ENCODE assay signal across 2 cellular contexts in the genomic region with DNA sequence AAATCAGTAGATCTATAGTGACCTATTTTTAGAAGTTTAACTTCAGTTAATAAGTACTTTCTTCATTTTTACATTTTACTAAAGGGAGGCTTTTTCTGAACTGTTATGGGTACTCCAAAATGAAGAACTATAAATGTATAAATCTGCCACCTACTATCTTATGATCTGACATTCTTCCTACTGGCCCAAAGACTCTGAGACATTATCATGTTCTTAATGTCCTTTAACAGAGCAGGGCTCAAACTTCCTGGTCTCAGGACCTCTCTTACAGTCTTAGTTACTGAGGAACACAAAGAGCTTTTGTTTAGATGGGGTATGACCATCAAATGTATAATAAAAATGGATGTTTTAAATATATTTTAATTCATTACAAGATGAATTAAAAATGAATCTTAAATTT.
TF ChIP-seq lines count a peak whose summit lies in the region.

No MANE protein-coding gene starts in this region.

TF ChIP-seq in GM12878, 131 proteins besides CTCF, POLR2A, EP300 and RAD21:
- TF ChIP-seq, protein P1, sequence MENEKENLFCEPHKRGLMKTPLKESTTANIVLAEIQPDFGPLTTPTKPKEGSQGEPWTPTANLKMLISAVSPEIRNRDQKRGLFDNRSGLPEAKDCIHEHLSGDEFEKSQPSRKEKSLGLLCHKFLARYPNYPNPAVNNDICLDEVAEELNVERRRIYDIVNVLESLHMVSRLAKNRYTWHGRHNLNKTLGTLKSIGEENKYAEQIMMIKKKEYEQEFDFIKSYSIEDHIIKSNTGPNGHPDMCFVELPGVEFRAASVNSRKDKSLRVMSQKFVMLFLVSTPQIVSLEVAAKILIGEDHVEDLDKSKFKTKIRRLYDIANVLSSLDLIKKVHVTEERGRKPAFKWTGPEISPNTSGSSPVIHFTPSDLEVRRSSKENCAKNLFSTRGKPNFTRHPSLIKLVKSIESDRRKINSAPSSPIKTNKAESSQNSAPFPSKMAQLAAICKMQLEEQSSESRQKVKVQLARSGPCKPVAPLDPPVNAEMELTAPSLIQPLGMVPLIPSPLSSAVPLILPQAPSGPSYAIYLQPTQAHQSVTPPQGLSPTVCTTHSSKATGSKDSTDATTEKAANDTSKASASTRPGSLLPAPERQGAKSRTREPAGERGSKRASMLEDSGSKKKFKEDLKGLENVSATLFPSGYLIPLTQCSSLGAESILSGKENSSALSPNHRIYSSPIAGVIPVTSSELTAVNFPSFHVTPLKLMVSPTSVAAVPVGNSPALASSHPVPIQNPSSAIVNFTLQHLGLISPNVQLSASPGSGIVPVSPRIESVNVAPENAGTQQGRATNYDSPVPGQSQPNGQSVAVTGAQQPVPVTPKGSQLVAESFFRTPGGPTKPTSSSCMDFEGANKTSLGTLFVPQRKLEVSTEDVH (IDR thresholded peaks at IDR 0.05; ENCODE audit: low read depth, partially characterized antibody): no peak
- TF ChIP-seq CHD4 (IDR thresholded peaks at IDR 0.05) (no peak), KAT2A (conservative IDR thresholded peaks at IDR 0.05; ENCODE audit: control insufficient read depth, low read depth, low read length) (no peak), IRF4 (IDR thresholded peaks at IDR 0.05; ENCODE audit: low read depth, low read length) (no peak), EED (IDR thresholded peaks at IDR 0.05; ENCODE audit: low read depth) (no peak), HDAC2 (IDR thresholded peaks at IDR 0.05) (no peak), RFX5 (IDR thresholded peaks at IDR 0.05; ENCODE audit: low read depth, low read length) (no peak), ETV6 (conservative IDR thresholded peaks at IDR 0.05 in 1 of 2, IDR thresholded peaks at IDR 0.05 in 1 of 2; ENCODE audit: borderline replicate concordance in 1 of 2, low read depth in 1 of 2) (no peak)

TF ChIP-seq in GM23338, 12 proteins besides CTCF, POLR2A, EP300 and RAD21:
- TF ChIP-seq JUNB (IDR thresholded peaks at IDR 0.05; ENCODE audit: unreplicated experiment) (no peak), EZH2 (IDR thresholded peaks at IDR 0.05; ENCODE audit: low read depth, unreplicated experiment) (no peak), ZNF331 (CRISPR knock-in tag; IDR thresholded peaks at IDR 0.05; ENCODE audit: low read depth) (no peak), STAT1 (IDR thresholded peaks at IDR 0.05; ENCODE audit: unreplicated experiment) (no peak), POLR2AphosphoS5 (IDR thresholded peaks at IDR 0.05; ENCODE audit: low read depth) (no peak), NANOG (IDR thresholded peaks at IDR 0.05; ENCODE audit: borderline replicate concordance) (no peak), CREB1 (CRISPR knock-in tag; IDR thresholded peaks at IDR 0.05; ENCODE audit: low read depth) (no peak), ZNF114 (CRISPR knock-in tag; IDR thresholded peaks at IDR 0.05) (no peak), EZH2phosphoT487 (IDR thresholded peaks at IDR 0.05; ENCODE audit: unreplicated experiment) (no peak)
- TF ChIP-seq, protein P2, sequence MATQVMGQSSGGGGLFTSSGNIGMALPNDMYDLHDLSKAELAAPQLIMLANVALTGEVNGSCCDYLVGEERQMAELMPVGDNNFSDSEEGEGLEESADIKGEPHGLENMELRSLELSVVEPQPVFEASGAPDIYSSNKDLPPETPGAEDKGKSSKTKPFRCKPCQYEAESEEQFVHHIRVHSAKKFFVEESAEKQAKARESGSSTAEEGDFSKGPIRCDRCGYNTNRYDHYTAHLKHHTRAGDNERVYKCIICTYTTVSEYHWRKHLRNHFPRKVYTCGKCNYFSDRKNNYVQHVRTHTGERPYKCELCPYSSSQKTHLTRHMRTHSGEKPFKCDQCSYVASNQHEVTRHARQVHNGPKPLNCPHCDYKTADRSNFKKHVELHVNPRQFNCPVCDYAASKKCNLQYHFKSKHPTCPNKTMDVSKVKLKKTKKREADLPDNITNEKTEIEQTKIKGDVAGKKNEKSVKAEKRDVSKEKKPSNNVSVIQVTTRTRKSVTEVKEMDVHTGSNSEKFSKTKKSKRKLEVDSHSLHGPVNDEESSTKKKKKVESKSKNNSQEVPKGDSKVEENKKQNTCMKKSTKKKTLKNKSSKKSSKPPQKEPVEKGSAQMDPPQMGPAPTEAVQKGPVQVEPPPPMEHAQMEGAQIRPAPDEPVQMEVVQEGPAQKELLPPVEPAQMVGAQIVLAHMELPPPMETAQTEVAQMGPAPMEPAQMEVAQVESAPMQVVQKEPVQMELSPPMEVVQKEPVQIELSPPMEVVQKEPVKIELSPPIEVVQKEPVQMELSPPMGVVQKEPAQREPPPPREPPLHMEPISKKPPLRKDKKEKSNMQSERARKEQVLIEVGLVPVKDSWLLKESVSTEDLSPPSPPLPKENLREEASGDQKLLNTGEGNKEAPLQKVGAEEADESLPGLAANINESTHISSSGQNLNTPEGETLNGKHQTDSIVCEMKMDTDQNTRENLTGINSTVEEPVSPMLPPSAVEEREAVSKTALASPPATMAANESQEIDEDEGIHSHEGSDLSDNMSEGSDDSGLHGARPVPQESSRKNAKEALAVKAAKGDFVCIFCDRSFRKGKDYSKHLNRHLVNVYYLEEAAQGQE (IDR thresholded peaks at IDR 0.05; ENCODE audit: unreplicated experiment): no peak
- TF ChIP-seq, protein P3, sequence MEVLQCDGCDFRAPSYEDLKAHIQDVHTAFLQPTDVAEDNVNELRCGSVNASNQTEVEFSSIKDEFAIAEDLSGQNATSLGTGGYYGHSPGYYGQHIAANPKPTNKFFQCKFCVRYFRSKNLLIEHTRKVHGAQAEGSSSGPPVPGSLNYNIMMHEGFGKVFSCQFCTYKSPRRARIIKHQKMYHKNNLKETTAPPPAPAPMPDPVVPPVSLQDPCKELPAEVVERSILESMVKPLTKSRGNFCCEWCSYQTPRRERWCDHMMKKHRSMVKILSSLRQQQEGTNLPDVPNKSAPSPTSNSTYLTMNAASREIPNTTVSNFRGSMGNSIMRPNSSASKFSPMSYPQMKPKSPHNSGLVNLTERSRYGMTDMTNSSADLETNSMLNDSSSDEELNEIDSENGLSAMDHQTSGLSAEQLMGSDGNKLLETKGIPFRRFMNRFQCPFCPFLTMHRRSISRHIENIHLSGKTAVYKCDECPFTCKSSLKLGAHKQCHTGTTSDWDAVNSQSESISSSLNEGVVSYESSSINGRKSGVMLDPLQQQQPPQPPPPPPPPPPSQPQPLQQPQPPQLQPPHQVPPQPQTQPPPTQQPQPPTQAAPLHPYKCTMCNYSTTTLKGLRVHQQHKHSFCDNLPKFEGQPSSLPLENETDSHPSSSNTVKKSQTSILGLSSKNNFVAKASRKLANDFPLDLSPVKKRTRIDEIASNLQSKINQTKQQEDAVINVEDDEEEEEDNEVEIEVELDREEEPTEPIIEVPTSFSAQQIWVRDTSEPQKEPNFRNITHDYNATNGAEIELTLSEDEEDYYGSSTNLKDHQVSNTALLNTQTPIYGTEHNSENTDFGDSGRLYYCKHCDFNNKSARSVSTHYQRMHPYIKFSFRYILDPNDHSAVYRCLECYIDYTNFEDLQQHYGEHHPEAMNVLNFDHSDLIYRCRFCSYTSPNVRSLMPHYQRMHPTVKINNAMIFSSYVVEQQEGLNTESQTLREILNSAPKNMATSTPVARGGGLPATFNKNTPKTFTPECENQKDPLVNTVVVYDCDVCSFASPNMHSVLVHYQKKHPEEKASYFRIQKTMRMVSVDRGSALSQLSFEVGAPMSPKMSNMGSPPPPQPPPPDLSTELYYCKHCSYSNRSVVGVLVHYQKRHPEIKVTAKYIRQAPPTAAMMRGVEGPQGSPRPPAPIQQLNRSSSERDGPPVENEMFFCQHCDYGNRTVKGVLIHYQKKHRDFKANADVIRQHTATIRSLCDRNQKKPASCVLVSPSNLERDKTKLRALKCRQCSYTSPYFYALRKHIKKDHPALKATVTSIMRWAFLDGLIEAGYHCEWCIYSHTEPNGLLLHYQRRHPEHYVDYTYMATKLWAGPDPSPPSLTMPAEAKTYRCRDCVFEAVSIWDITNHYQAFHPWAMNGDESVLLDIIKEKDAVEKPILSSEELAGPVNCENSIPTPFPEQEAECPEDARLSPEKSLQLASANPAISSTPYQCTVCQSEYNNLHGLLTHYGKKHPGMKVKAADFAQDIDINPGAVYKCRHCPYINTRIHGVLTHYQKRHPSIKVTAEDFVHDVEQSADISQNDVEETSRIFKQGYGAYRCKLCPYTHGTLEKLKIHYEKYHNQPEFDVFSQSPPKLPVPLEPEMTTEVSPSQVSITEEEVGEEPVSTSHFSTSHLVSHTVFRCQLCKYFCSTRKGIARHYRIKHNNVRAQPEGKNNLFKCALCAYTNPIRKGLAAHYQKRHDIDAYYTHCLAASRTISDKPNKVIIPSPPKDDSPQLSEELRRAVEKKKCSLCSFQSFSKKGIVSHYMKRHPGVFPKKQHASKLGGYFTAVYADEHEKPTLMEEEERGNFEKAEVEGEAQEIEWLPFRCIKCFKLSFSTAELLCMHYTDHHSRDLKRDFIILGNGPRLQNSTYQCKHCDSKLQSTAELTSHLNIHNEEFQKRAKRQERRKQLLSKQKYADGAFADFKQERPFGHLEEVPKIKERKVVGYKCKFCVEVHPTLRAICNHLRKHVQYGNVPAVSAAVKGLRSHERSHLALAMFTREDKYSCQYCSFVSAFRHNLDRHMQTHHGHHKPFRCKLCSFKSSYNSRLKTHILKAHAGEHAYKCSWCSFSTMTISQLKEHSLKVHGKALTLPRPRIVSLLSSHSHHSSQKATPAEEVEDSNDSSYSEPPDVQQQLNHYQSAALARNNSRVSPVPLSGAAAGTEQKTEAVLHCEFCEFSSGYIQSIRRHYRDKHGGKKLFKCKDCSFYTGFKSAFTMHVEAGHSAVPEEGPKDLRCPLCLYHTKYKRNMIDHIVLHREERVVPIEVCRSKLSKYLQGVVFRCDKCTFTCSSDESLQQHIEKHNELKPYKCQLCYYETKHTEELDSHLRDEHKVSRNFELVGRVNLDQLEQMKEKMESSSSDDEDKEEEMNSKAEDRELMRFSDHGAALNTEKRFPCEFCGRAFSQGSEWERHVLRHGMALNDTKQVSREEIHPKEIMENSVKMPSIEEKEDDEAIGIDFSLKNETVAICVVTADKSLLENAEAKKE (CRISPR knock-in tag; IDR thresholded peaks at IDR 0.05): no peak
- TF ChIP-seq, protein P4, sequence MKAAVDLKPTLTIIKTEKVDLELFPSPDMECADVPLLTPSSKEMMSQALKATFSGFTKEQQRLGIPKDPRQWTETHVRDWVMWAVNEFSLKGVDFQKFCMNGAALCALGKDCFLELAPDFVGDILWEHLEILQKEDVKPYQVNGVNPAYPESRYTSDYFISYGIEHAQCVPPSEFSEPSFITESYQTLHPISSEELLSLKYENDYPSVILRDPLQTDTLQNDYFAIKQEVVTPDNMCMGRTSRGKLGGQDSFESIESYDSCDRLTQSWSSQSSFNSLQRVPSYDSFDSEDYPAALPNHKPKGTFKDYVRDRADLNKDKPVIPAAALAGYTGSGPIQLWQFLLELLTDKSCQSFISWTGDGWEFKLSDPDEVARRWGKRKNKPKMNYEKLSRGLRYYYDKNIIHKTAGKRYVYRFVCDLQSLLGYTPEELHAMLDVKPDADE (IDR thresholded peaks at IDR 0.05): no peak
